In the genomic region with DNA sequence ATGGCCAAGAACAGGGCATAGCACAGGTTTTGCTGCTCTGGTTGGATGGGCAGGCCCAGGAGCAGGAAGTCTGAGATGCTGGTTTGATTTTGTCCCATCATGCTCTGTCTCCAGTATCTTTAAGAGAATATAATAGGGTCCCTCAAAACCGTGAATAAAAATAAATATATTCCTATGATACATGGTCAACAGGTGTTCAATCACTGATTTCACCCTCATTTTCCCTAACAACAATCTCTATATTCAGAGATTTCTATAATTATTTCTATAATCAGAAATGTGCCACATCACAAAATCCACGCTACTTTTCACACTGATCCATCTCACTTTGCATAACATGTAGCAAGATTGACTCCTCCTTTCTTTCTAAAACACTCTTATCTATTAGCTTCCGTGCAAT, we compare ENCODE assay signal across 8 cellular contexts. TPM values are rescaled to one million over a fixed set of nuclear protein-coding genes. Genes with fewer than 3 reads are reported as not detected.
"Had no signal": no experiment of that assay in that cellular context is flagged by ENCODE, and none has a peak within 500 bp of the region (broad histone marks: within the 10 kb centered on the region; RNA-seq: fewer than 3 reads in every experiment).

A gene with protein sequence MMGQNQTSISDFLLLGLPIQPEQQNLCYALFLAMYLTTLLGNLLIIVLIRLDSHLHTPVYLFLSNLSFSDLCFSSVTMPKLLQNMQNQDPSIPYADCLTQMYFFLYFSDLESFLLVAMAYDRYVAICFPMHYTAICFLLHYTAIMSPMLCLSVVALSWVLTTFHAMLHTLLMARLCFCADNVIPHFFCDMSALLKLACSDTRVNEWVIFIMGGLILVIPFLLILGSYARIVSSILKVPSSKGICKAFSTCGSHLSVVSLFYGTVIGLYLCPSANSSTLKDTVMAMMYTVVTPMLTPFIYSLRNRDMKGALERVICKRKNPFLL (minus strand): TSS at position 101 of the 400 bp plus-strand sequence. CDS start 0 bp downstream, at position 101.

- H3K4me2 ChIP-seq: GM23338 had no signal

- H3K4me3 Mint-ChIP-seq: GM23338, H9 had no signal

- H2AFZ ChIP-seq: GM23338 had no signal

- H3K4me3 ChIP-seq: GM23338, K562 had no signal

- DNase-seq: HCEC 1CT, KG1 had no signal

- H3K27ac Mint-ChIP-seq: GM23338, H9 had no signal

RNA-seq across cellular contexts. Expression of the gene that starts here (rescaled TPM):
- total RNA-seq: GM23338, H1, H9, HepG2, HT-29, K562 had no signal
- polyA plus RNA-seq: GM23338, H1, HepG2, K562 had no signal
